In the genomic region with DNA sequence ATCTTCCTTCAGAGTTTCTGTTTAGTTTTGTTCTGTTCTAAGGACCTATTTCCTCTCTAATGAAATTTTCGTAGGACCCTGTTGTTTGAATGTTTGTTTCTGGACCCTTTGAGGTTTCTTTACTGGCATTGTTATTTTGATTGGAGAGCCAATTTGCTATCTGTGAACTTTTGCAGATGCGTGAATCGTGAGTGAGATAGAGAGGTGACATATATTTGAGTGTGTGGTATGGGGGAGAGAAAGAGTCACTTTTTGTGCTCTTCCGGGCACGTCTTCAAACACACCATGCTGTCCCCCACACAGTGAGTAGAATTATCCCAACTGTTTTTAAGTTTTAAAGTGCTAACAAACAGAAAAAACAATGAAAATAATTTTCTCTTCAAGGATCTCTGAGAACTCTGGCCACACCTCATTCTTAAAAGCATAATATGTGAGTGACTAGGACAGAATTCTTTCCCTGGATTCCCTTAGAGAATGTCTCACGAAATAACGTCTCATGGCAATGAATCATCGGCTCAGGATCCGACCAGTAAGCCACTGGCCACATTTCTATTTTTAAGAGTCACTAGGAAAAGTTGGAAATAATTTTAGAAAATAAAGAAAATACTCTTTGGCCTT, we compare ENCODE assay signal across 8 cellular contexts.
DNase-seq lines count a peak whose midpoint lies in the region; ATAC-seq and TF ChIP-seq lines count a peak whose summit lies in the region.

No MANE protein-coding gene starts in this region.

- H3K4me1 ChIP-seq in gastrocnemius medialis, result peaks cover 20 to 36% of the 10 kb centered on the region in 2 donors

- peak overlapping the region; percentile 98 for H3K27ac ChIP-seq in AG04450 (ENCODE audit: low read depth, low read length)
- H3K27ac ChIP-seq in gastrocnemius medialis, result peak overlapping the region; percentile 73 to 81 (median 77)

- H3K36me3 Mint-ChIP-seq in activated T-helper 17 cell treated with anti-CD3 and anti-CD28 coated beads, Interleukin-2, amount 50 U/mL, for 72 hours (ENCODE audit: low read depth), result no peaks in the 10 kb centered on the region

- intact Hi-C loops in left cardiac atrium (cut with DNase I), result loop anchor here in 1 of 2 donors (10.0 kb wide), 1 partner anchor 64 kb away; no protein-coding TSS in a partner anchor
- intact Hi-C loops in gastrocnemius medialis (cut with DNase I; ENCODE audit: low total_unique reads), result loop anchor here (5.0 kb wide), 3 partner anchors 38 to 237 kb away; a partner anchor contains a TSS

- in situ Hi-C loops in gastrocnemius medialis (cut with MboI; ENCODE audit: low sequenced_read_pairs in 4 of 4), result no loop called here

- ATAC-seq in activated T-helper 17 cell treated with anti-CD3 and anti-CD28 coated beads, Interleukin-2, amount 50 U/mL, for 72 hours (replicated peaks), result peak; percentile 96
- ATAC-seq in left cardiac atrium (peak; percentile 67 to 83), gastrocnemius medialis (peak; percentile 81 to 84), HG03097 (IDR thresholded peaks at IDR 0.05; ENCODE audit: low FRiP score, unreplicated experiment) (no peak)

- peak overlapping the region; percentile 74 for H3K27ac Mint-ChIP-seq in activated T-helper 17 cell treated with anti-CD3 and anti-CD28 coated beads, Interleukin-2, amount 50 U/mL, for 72 hours

- H3K9me3 Mint-ChIP-seq in activated T-helper 17 cell treated with anti-CD3 and anti-CD28 coated beads, Interleukin-2, amount 50 U/mL, for 72 hours, result no peaks in the 10 kb centered on the region

- peaks cover 18% of the 10 kb centered on the region for H3K4me1 Mint-ChIP-seq in activated T-helper 17 cell treated with anti-CD3 and anti-CD28 coated beads, Interleukin-2, amount 50 U/mL, for 72 hours

- H3K27me3 ChIP-seq in AG04450 (ENCODE audit: control insufficient read depth, insufficient read depth, low read length) (no peaks in the 10 kb centered on the region), gastrocnemius medialis (no peaks in the 10 kb centered on the region)

- peak; percentile 87 for DNase-seq in AG04450 (ENCODE audit: low read depth, low spot score)
- DNase-seq in HK-2 (ENCODE audit: unreplicated experiment), result peak; percentile 46
- DNase-seq in left cardiac atrium, result no peak
- DNase-seq in gastrocnemius medialis, result peak; percentile 29 to 33
- DNase-seq in GM19238 (ENCODE audit: insufficient read length, low spot score), result no peak
- DNase-seq in DMS53 (lab: John Stamatoyannopoulos, UW), result no peak

- CTCF ChIA-PET in AG04450 (lab: Charles Lee), result interaction anchor here (1.2 to 1.8 kb wide), 3 partner anchors 22 to 251 kb away, joined by 4 to 6 read pairs (median 5); no protein-coding TSS in a partner anchor

- H3K4me3 ChIP-seq in AG04450 (ENCODE audit: low read depth, low read length) (peak overlapping the region; percentile 47), gastrocnemius medialis (peak overlapping the region; percentile 18 to 53 (median 32))

- H3K36me3 ChIP-seq in gastrocnemius medialis, result no peaks in the 10 kb centered on the region

- H3K4me3 Mint-ChIP-seq in activated T-helper 17 cell treated with anti-CD3 and anti-CD28 coated beads, Interleukin-2, amount 50 U/mL, for 72 hours, result peak overlapping the region; percentile 73

- no peaks in the 10 kb centered on the region for H3K9me3 ChIP-seq in AG04450 (ENCODE audit: control insufficient read depth, insufficient read depth, low read length)
- no peaks in the 10 kb centered on the region for H3K9me3 ChIP-seq in gastrocnemius medialis

- H3K27me3 Mint-ChIP-seq in activated T-helper 17 cell treated with anti-CD3 and anti-CD28 coated beads, Interleukin-2, amount 50 U/mL, for 72 hours, result no peaks in the 10 kb centered on the region

- TF ChIP-seq POLR2A in gastrocnemius medialis (IDR thresholded peaks at IDR 0.05), result peak; percentile 30 to 42

- no peak for TF ChIP-seq CTCF in AG04450 (IDR thresholded peaks at IDR 0.05; ENCODE audit: low read depth, low read length)
- no peak for TF ChIP-seq CTCF in gastrocnemius medialis (IDR thresholded peaks at IDR 0.05 in 4 of 5, conservative IDR thresholded peaks at IDR 0.05 in 1 of 5)

- POLR2A ChIA-PET in AG04450 (lab: Yijun Ruan, JAX), result interaction anchor here (0.9 to 1.0 kb wide), 4 partner anchors 56 to 208 kb away, joined by 3 to 7 read pairs (median 4); no protein-coding TSS in a partner anchor

Comparison
In these comparisons a context has a peak if more than half of its experiments do, and no peak if none do; other contexts are left out.
1. DNase-seq: peak in AG04450 (single experiment), HK-2 (single experiment) and gastrocnemius medialis (2 of 2); none in left cardiac atrium (single experiment), GM19238 (single experiment) and DMS53 (single experiment).